ENCODE assay signal across 8 cellular contexts in the genomic region with DNA sequence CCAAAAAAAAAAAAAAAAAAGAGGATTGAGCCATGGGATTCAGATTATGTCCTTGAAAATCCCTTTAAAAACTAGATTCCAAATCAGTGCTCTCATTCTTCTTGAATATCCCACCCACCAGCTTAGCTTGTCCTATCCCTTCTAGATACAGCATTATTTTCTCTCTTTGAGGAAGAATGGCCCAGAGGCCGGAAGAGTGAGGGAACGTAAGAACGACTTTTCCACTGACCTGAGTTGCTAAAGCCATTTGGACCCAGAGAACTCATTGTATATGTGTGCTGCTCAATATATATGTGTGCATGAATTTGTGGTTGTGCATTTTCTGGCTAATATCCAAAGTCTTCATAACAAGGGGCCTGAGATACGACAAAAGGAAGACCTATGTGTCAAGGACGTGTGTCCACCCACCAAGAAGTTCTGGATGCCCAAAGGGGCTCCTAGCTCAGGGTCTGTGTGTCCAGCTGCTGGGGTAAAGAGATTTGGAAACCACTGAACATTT. TPM values are rescaled to one million over a fixed set of nuclear protein-coding genes. Genes with fewer than 3 reads are reported as not detected.
A peak's percentile ranks its signal among the peaks of the same experiment; 100 is the strongest.
DNase-seq lines count a peak whose midpoint lies in the region; ATAC-seq lines count a peak whose summit lies in the region.

No MANE protein-coding gene starts in this region.

- H3K9me3 ChIP-seq in stomach smooth muscle (ENCODE audit: control insufficient read depth in 2 of 2, low read length in 2 of 2), result no peaks in the 10 kb centered on the region

- H3K4me3 Mint-ChIP-seq in activated CD8-positive, alpha-beta memory T cell treated with anti-CD3 and anti-CD28 coated beads, Interleukin-2, amount 10 ng/mL, durations not matched to agents 7 days and 5 days, result peak overlapping the region; percentile 82
- peak overlapping the region; percentile 86 for H3K4me3 Mint-ChIP-seq in activated T-helper 2 cell treated with anti-CD3 and anti-CD28 coated beads, Interferon-gamma antibody, Interleukin-2, Interleukin-4, amounts not matched to agents 10 μg/mL and 5 μg/mL and 100 μg/mL, durations not matched to agents 14 hours and 24 hours and 36 hours (ENCODE audit: low read depth)
- H3K4me3 Mint-ChIP-seq in immature natural killer cell, result peak overlapping the region; percentile 81 to 90 (median 86)

- peak overlapping the region; percentile 64 to 82 for H3K4me3 ChIP-seq in stomach smooth muscle (ENCODE audit: low read length in 2 of 2)

- CTCF ChIA-PET in activated CD8-positive, alpha-beta memory T cell treated with anti-CD3 and anti-CD28 coated beads, Interleukin-2, amount 10 ng/mL, durations not matched to agents 7 days and 5 days (lab: Charles Lee), result interaction anchor here (0.9 to 10.4 kb wide), 14 partner anchors 8 to 375 kb away, joined by 3 to 189 read pairs (median 4); a partner anchor contains a TSS

- no peaks in the 10 kb centered on the region for H3K36me3 Mint-ChIP-seq in activated CD8-positive, alpha-beta memory T cell treated with anti-CD3 and anti-CD28 coated beads, Interleukin-2, amount 10 ng/mL, durations not matched to agents 7 days and 5 days
- H3K36me3 Mint-ChIP-seq in activated T-helper 2 cell treated with anti-CD3 and anti-CD28 coated beads, Interferon-gamma antibody, Interleukin-2, Interleukin-4, amounts not matched to agents 10 μg/mL and 5 μg/mL and 100 μg/mL, durations not matched to agents 14 hours and 24 hours and 36 hours (ENCODE audit: low read depth), result no peaks in the 10 kb centered on the region
- no peaks in the 10 kb centered on the region for H3K36me3 Mint-ChIP-seq in immature natural killer cell

- H3K27ac Mint-ChIP-seq in activated CD8-positive, alpha-beta memory T cell treated with anti-CD3 and anti-CD28 coated beads, Interleukin-2, amount 10 ng/mL, durations not matched to agents 7 days and 5 days, result peak overlapping the region; percentile 85
- H3K27ac Mint-ChIP-seq in activated T-helper 2 cell treated with anti-CD3 and anti-CD28 coated beads, Interferon-gamma antibody, Interleukin-2, Interleukin-4, amounts not matched to agents 10 μg/mL and 5 μg/mL and 100 μg/mL, durations not matched to agents 14 hours and 24 hours and 36 hours, result peak overlapping the region; percentile 73
- H3K27ac Mint-ChIP-seq in immature natural killer cell, result peak overlapping the region in 1 of 6 donors; percentile 49

- no peak for ATAC-seq in activated CD8-positive, alpha-beta memory T cell treated with anti-CD3 and anti-CD28 coated beads, Interleukin-2, amount 10 ng/mL, durations not matched to agents 7 days and 5 days
- no peak for ATAC-seq in GM19467 (IDR thresholded peaks at IDR 0.05; ENCODE audit: unreplicated experiment)

- intact Hi-C loops in activated T-helper 2 cell treated with anti-CD3 and anti-CD28 coated beads, Interferon-gamma antibody, Interleukin-2, Interleukin-4, amounts not matched to agents 10 μg/mL and 5 μg/mL and 100 μg/mL, durations not matched to agents 14 hours and 24 hours and 36 hours (cut with micrococcal nuclease), result no loop called here

- no peaks in the 10 kb centered on the region for H3K36me3 ChIP-seq in stomach smooth muscle (ENCODE audit: control insufficient read depth in 2 of 2, insufficient read depth in 2 of 2, low read length in 2 of 2)

- no peaks in the 10 kb centered on the region for H3K27me3 Mint-ChIP-seq in activated CD8-positive, alpha-beta memory T cell treated with anti-CD3 and anti-CD28 coated beads, Interleukin-2, amount 10 ng/mL, durations not matched to agents 7 days and 5 days
- H3K27me3 Mint-ChIP-seq in activated T-helper 2 cell treated with anti-CD3 and anti-CD28 coated beads, Interferon-gamma antibody, Interleukin-2, Interleukin-4, amounts not matched to agents 10 μg/mL and 5 μg/mL and 100 μg/mL, durations not matched to agents 14 hours and 24 hours and 36 hours (ENCODE audit: low read depth), result peaks cover under 1% of the 10 kb centered on the region
- H3K27me3 Mint-ChIP-seq in immature natural killer cell (ENCODE audit: low read depth in 3 of 3), result peaks cover 3 to 12% (median 11%) of the 10 kb centered on the region in 3 donors

- peaks cover 31% of the 10 kb centered on the region for H3K4me1 ChIP-seq in stomach smooth muscle (ENCODE audit: control insufficient read depth, insufficient read depth, low read length)

- H3K27me3 ChIP-seq in stomach smooth muscle (ENCODE audit: control insufficient read depth in 1 of 2, insufficient read depth in 2 of 2, low read length in 2 of 2), result no peaks in the 10 kb centered on the region

- H3K27ac ChIP-seq in stomach smooth muscle (ENCODE audit: low read length), result peak overlapping the region; percentile 70

- no peaks in the 10 kb centered on the region for H3K9me3 Mint-ChIP-seq in activated CD8-positive, alpha-beta memory T cell treated with anti-CD3 and anti-CD28 coated beads, Interleukin-2, amount 10 ng/mL, durations not matched to agents 7 days and 5 days (ENCODE audit: low read depth)
- no peaks in the 10 kb centered on the region for H3K9me3 Mint-ChIP-seq in activated T-helper 2 cell treated with anti-CD3 and anti-CD28 coated beads, Interferon-gamma antibody, Interleukin-2, Interleukin-4, amounts not matched to agents 10 μg/mL and 5 μg/mL and 100 μg/mL, durations not matched to agents 14 hours and 24 hours and 36 hours
- H3K9me3 Mint-ChIP-seq in immature natural killer cell, result no peaks in the 10 kb centered on the region

- no peak for DNase-seq in activated CD8-positive, alpha-beta memory T cell treated with anti-CD3 and anti-CD28 coated beads, Interleukin-2, amount 10 ng/mL, durations not matched to agents 7 days and 5 days
- no peak for DNase-seq in activated CD8-positive, alpha-beta memory T cell treated with anti-CD3 and anti-CD28 coated beads, Interleukin-2, amount 50 U/mL, for 4 hours
- DNase-seq in activated T-helper 2 cell treated with anti-CD3 and anti-CD28 coated beads, Interferon-gamma antibody, Interleukin-2, Interleukin-4, amounts not matched to agents 10 μg/mL and 5 μg/mL and 100 μg/mL, durations not matched to agents 14 hours and 24 hours and 36 hours (ENCODE audit: low spot score), result no peak
- no peak for DNase-seq in immature natural killer cell
- DNase-seq in GM03348 (ENCODE audit: low spot score), result no peak
- no peak for DNase-seq in GOT3 (lab: John Stamatoyannopoulos, UW)

- H3K4me1 Mint-ChIP-seq in activated CD8-positive, alpha-beta memory T cell treated with anti-CD3 and anti-CD28 coated beads, Interleukin-2, amount 10 ng/mL, durations not matched to agents 7 days and 5 days, result peaks cover 31% of the 10 kb centered on the region
- H3K4me1 Mint-ChIP-seq in activated T-helper 2 cell treated with anti-CD3 and anti-CD28 coated beads, Interferon-gamma antibody, Interleukin-2, Interleukin-4, amounts not matched to agents 10 μg/mL and 5 μg/mL and 100 μg/mL, durations not matched to agents 14 hours and 24 hours and 36 hours (ENCODE audit: low read depth), result peaks cover 25% of the 10 kb centered on the region
- peaks cover 26 to 29% of the 10 kb centered on the region in 2 donors for H3K4me1 Mint-ChIP-seq in immature natural killer cell

- peak overlapping the region; percentile 76 to 78 for H3K9ac ChIP-seq in stomach smooth muscle (ENCODE audit: low read length in 2 of 2)

RNA-seq across cellular contexts. Expression of a gene that starts 35.0 kb away (rescaled TPM):
- not detected for total RNA-seq in activated CD8-positive, alpha-beta memory T cell treated with anti-CD3 and anti-CD28 coated beads, Interleukin-2, amount 10 ng/mL, durations not matched to agents 7 days and 5 days
- not detected in 2 replicates for total RNA-seq in activated T-helper 2 cell treated with anti-CD3 and anti-CD28 coated beads, Interferon-gamma antibody, Interleukin-2, Interleukin-4, amounts not matched to agents 10 μg/mL and 5 μg/mL and 100 μg/mL, durations not matched to agents 14 hours and 24 hours and 36 hours
- polyA plus RNA-seq in immature natural killer cell, result not detected
